1 cellular context compared by ENCODE assay signal in the genomic region with DNA sequence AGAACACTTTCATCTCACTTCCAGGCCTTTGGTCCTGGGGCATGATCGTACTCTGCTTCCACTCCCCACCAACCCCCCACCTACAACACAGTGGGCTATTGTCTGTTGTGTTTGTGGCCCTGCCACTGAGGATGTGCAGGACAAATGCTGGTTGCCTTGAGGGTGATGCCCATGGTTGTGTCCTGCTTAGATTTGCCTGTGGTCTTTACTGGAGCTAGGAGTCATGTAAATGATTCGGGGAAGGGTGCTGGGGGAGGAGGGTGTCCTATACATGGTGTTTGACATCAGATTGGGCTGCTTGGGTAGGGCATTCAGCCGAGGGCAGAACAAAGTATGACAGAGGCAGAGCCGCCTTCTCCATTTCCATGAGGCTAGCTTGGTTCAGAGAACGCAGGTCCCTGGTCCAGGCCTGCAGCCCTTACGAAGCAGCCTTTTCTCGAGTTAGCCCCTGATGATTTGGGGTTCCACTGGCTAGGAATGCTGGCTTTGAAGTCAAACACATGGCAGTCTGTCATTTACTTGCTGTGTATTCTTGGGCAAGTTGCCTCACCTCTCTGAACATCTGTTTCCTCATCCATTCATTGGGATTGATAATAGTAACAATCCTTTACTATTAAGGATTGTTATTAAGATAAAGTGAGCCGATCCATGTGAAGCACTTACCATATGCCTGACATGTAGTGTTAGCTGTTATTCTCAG.
TF ChIP-seq lines count a peak whose summit lies in the region.

No MANE protein-coding gene starts in this region.

TF ChIP-seq in endothelial cell of umbilical vein, 7 proteins besides CTCF, POLR2A, EP300 and RAD21 (continued from another document):
- TF ChIP-seq MAX (IDR thresholded peaks at IDR 0.05; ENCODE audit: insufficient read depth, insufficient read length) = no peak
